11 cellular contexts compared by ENCODE assay signal in the genomic region with DNA sequence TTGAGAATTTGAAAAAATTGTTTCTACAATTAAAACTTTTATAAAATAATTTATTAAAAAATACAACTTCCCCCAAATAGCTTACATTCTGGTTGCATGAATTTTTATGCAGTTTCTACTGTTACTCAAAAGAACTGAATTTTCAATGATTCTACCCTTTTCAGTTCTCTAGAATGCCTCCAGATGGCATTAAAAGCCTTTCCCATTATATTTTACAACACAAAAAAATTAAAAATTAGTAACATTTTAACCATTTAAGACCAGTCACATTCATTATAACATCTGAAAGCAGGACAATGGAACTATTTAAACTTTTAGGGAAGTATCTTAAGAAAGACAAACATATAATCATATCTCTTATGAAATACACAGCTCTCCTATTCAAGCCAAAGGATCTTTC.
DNase-seq lines count a peak whose midpoint lies in the region; FAIRE-seq and TF ChIP-seq lines count a peak whose summit lies in the region.
"Had no signal": no experiment of that assay in that cellular context is flagged by ENCODE, and none has a peak within 500 bp of the region (broad histone marks: within the 10 kb centered on the region; RNA-seq: fewer than 3 reads in every experiment).

No MANE protein-coding gene starts in this region.

- DNase-seq in adipocyte (ENCODE audit: low read depth) = peak; percentile 52
- no peak for DNase-seq in hepatocyte (ENCODE audit: low spot score)
- no peak for DNase-seq in activated CD8-positive, alpha-beta memory T cell treated with anti-CD3 and anti-CD28 coated beads, Interleukin-2, amount 50 U/mL, for 4 hours
- DNase-seq in NCI-H748 (lab: John Stamatoyannopoulos, UW; ENCODE audit: unreplicated experiment) = no peak
- DNase-seq in brain microvascular endothelial cell = no peak
- DNase-seq in hepatic stellate cell (ENCODE audit: low spot score) = no peak
- DNase-seq: immature natural killer cell, NCI-H187, uterus had no signal

- H3K27me3 ChIP-seq in adipocyte (replicated peaks; ENCODE audit: control insufficient read depth, insufficient read depth, low read length) (no peaks in the 10 kb centered on the region), hepatocyte (no peaks in the 10 kb centered on the region), brain microvascular endothelial cell (replicated peaks) (no peaks in the 10 kb centered on the region)
- H3K27me3 ChIP-seq: uterus had no signal

- no peak overlapping the region for H3K4me2 ChIP-seq in hepatocyte

- no peaks in the 10 kb centered on the region for H3K9me2 ChIP-seq in hepatocyte (replicated peaks; ENCODE audit: insufficient read depth)

- FAIRE-seq in A204.1 (lab: Jason Lieb, UNC) (peak; percentile 52), G401.6 (lab: Jason Lieb, UNC) (peak; percentile 96)

- H3K4me3 ChIP-seq in adipocyte (ENCODE audit: low read length) = no peak overlapping the region
- H3K4me3 ChIP-seq in hepatocyte = no peak overlapping the region
- no peak overlapping the region for H3K4me3 ChIP-seq in brain microvascular endothelial cell (ENCODE audit: low read depth, low read length)
- H3K4me3 ChIP-seq: uterus had no signal

- H2AFZ ChIP-seq in hepatocyte = no peak overlapping the region

- peaks cover 15% of the 10 kb centered on the region for H3K9me3 ChIP-seq in adipocyte (ENCODE audit: control insufficient read depth, low read length)
- peaks cover 9% of the 10 kb centered on the region for H3K9me3 ChIP-seq in hepatocyte (ENCODE audit: low read depth)
- H3K9me3 ChIP-seq: uterus had no signal

- H3K79me2 ChIP-seq in hepatocyte = no peaks in the 10 kb centered on the region

- no peak overlapping the region for H3K9ac ChIP-seq in adipocyte (ENCODE audit: low read length)

- TF ChIP-seq CTCF in hepatocyte (IDR thresholded peaks at IDR 0.05; ENCODE audit: poor library complexity) (peak; percentile 58), brain microvascular endothelial cell (IDR thresholded peaks at IDR 0.05; ENCODE audit: low read depth, low read length, missing control alignments) (no peak)

- no peaks in the 10 kb centered on the region for H3K36me3 ChIP-seq in adipocyte (ENCODE audit: control insufficient read depth, insufficient read depth, low read length, severe bottlenecking)
- no peaks in the 10 kb centered on the region for H3K36me3 ChIP-seq in hepatocyte (replicated peaks; ENCODE audit: insufficient read depth, low read depth)
- H3K36me3 ChIP-seq in brain microvascular endothelial cell (replicated peaks) = no peaks in the 10 kb centered on the region
- H3K36me3 ChIP-seq: uterus had no signal

- no peaks in the 10 kb centered on the region for H4K20me1 ChIP-seq in hepatocyte (ENCODE audit: insufficient read depth, poor library complexity, severe bottlenecking)

- in situ Hi-C loops in brain microvascular endothelial cell (cut with HindIII; ENCODE audit: low pct_ligation_motif_present, low sequenced_read_pairs) = no loop called here

- H3K4me1 ChIP-seq in adipocyte (ENCODE audit: control insufficient read depth, insufficient read depth, low read length) (peaks cover 7% of the 10 kb centered on the region), hepatocyte (ENCODE audit: insufficient read depth) (no peaks in the 10 kb centered on the region)

- H3K27ac ChIP-seq in hepatocyte = no peak overlapping the region
- no peak overlapping the region for H3K27ac ChIP-seq in brain microvascular endothelial cell
- H3K27ac ChIP-seq: uterus had no signal
